ENCODE assay signal across 1 cellular context in genomic region chr2:237968048-237968862, GRCh38.
TF ChIP-seq lines count a peak whose summit lies in the region.

No MANE protein-coding gene starts in this region.

TF ChIP-seq in GM12878, 131 proteins besides CTCF, POLR2A, EP300 and RAD21 (continued from another document):
- TF ChIP-seq CUX1 (IDR thresholded peaks at IDR 0.05; ENCODE audit: insufficient replicate concordance, low read depth, low read length): no peak
- TF ChIP-seq NR2C1 (IDR thresholded peaks at IDR 0.05): no peak
- TF ChIP-seq CHD2 (IDR thresholded peaks at IDR 0.05; ENCODE audit: borderline replicate concordance, low read depth, low read length): no peak
- TF ChIP-seq E4F1 (IDR thresholded peaks at IDR 0.05; ENCODE audit: borderline replicate concordance, partially characterized antibody): no peak
- no peak for TF ChIP-seq BRCA1 (IDR thresholded peaks at IDR 0.05; ENCODE audit: low read depth, low read length)
- no peak for TF ChIP-seq MYC (IDR thresholded peaks at IDR 0.05; ENCODE audit: insufficient read depth, insufficient read length, insufficient replicate concordance, low read length, severe bottlenecking)
- TF ChIP-seq LARP7 (IDR thresholded peaks at IDR 0.05): 0 out of 2 replicates have a peak, but pooled peaks have one; percentile 23
- TF ChIP-seq NR2C2 (IDR thresholded peaks at IDR 0.05; ENCODE audit: borderline replicate concordance, control insufficient read depth, insufficient read length, low read depth): no peak
- TF ChIP-seq IKZF1 (conservative IDR thresholded peaks at IDR 0.05): peak; percentile 47; the same call in 1 of the 2 replicates
- no peak for TF ChIP-seq IRF3 (IDR thresholded peaks at IDR 0.05)
- peak; percentile 37; the same call in 1 of the 2 replicates for TF ChIP-seq ZNF207 (IDR thresholded peaks at IDR 0.05; ENCODE audit: borderline replicate concordance)
- TF ChIP-seq KAT2A (conservative IDR thresholded peaks at IDR 0.05; ENCODE audit: control insufficient read depth, low read depth, low read length): no peak
- no peak for TF ChIP-seq SRF (IDR thresholded peaks at IDR 0.05; ENCODE audit: low read depth in 2 of 2, low read length in 2 of 2)
- TF ChIP-seq RAD51 (IDR thresholded peaks at IDR 0.05): peak; percentile 66; the same call in 1 of the 2 replicates
- TF ChIP-seq BHLHE40 (IDR thresholded peaks at IDR 0.05; ENCODE audit: borderline replicate concordance in 1 of 2, low read depth in 2 of 2, low read length in 1 of 2): peak in 1 of 2 experiments; percentile 32; a peak in 1 of 4 replicates
- TF ChIP-seq POU2F2 (IDR thresholded peaks at IDR 0.05; ENCODE audit: borderline replicate concordance, low read depth, low read length): no peak
- no peak for TF ChIP-seq ZBTB11 (CRISPR knock-in tag; IDR thresholded peaks at IDR 0.05)
- TF ChIP-seq NFXL1 (IDR thresholded peaks at IDR 0.05; ENCODE audit: borderline replicate concordance): no peak
- peak; percentile 43 for TF ChIP-seq SKIL (IDR thresholded peaks at IDR 0.05; ENCODE audit: low read depth, poor library complexity, severe bottlenecking)
- TF ChIP-seq KDM1A (IDR thresholded peaks at IDR 0.05; ENCODE audit: borderline replicate concordance): no peak
